In genomic region chr2:237613679-237614078, GRCh38 we compare ENCODE assay signal across 22 cellular contexts. TPM values are rescaled to one million over a fixed set of nuclear protein-coding genes. Genes with fewer than 3 reads are reported as not detected.
DNase-seq lines count a peak whose midpoint lies in the region; ATAC-seq, FAIRE-seq and TF ChIP-seq lines count a peak whose summit lies in the region.
"Had no signal": no experiment of that assay in that cellular context is flagged by ENCODE, and none has a peak within 500 bp of the region (broad histone marks: within the 10 kb centered on the region; RNA-seq: fewer than 3 reads in every experiment).

No MANE protein-coding gene starts in this region.

- H3K27ac ChIP-seq in GM23338 (ENCODE audit: low read depth) (peak overlapping the region; percentile 91), astrocyte (ENCODE audit: low read depth, low read length) (no peak overlapping the region), parathyroid adenoma (no peak overlapping the region)
- no peak overlapping the region for H3K27ac ChIP-seq in CD8-positive, alpha-beta T cell (ENCODE audit: low read depth, low read length)
- H3K27ac ChIP-seq: SK-N-MC had no signal

- H2AFZ ChIP-seq in GM23338 (no peak overlapping the region), astrocyte (ENCODE audit: low read depth, low read length) (no peak overlapping the region), parathyroid adenoma (peak overlapping the region; percentile 43)

- H3K9me2 ChIP-seq in GM23338 (ENCODE audit: insufficient read depth), result peaks cover 8% of the 10 kb centered on the region; the same call in 1 of the 2 replicates

- FAIRE-seq in astrocyte (lab: Jason Lieb, UNC), result no peak

- H3K9me3 Mint-ChIP-seq in GM23338, result peaks cover 3% of the 10 kb centered on the region
- H3K9me3 Mint-ChIP-seq in astrocyte (ENCODE audit: unreplicated experiment), result no peaks in the 10 kb centered on the region
- H3K9me3 Mint-ChIP-seq in natural killer cell treated with Interleukin-12 subunit alpha and Interleukin-12 subunit beta and Interleukin-15 and Interleukin-18, amount 100 ng/mL, for 72 hours, result no peaks in the 10 kb centered on the region
- no peaks in the 10 kb centered on the region for H3K9me3 Mint-ChIP-seq in CD8-positive, alpha-beta T cell
- H3K9me3 Mint-ChIP-seq: activated T-helper 1 cell treated with anti-CD3 and anti-CD28 coated beads, Interleukin-12 subunit alpha, Interleukin-12 subunit beta, Interleukin-2, Interleukin-4 antibody, amounts not matched to agents 30 ng/mL and 10 ng/mL and 1 ng/mL, durations not matched to agents 14 hours and 24 hours and 36 hours; T-helper 2 cell treated with Interferon-gamma antibody and Interleukin-4, amounts not matched to agents 5 μg/mL and 100 μg/mL, for 36 hours had no signal

- intact Hi-C loops in CD8-positive, alpha-beta T cell (cut with DNase I, micrococcal nuclease), result no loop called here

- H3K4me3 Mint-ChIP-seq in GM23338 (no peak overlapping the region), astrocyte (ENCODE audit: unreplicated experiment) (peak overlapping the region; percentile 30)
- H3K4me3 Mint-ChIP-seq in natural killer cell treated with Interleukin-12 subunit alpha and Interleukin-12 subunit beta and Interleukin-15 and Interleukin-18, amount 100 ng/mL, for 72 hours, result no peak overlapping the region
- H3K4me3 Mint-ChIP-seq in CD8-positive, alpha-beta T cell, result no peak overlapping the region
- H3K4me3 Mint-ChIP-seq: activated T-helper 1 cell treated with anti-CD3 and anti-CD28 coated beads, Interleukin-12 subunit alpha, Interleukin-12 subunit beta, Interleukin-2, Interleukin-4 antibody, amounts not matched to agents 30 ng/mL and 10 ng/mL and 1 ng/mL, durations not matched to agents 14 hours and 24 hours and 36 hours; T-helper 2 cell treated with Interferon-gamma antibody and Interleukin-4, amounts not matched to agents 5 μg/mL and 100 μg/mL, for 36 hours had no signal

- TF ChIP-seq CTCF in GM23338 (conservative IDR thresholded peaks at IDR 0.05; ENCODE audit: low read depth in 2 of 2) (no peak), astrocyte (IDR thresholded peaks at IDR 0.05; ENCODE audit: insufficient read depth, low read depth, low read length) (no peak), parathyroid adenoma (IDR thresholded peaks at IDR 0.05) (no peak)
- no peak for TF ChIP-seq CTCF in CD8-positive, alpha-beta T cell (IDR thresholded peaks at IDR 0.05)

- H3K79me2 ChIP-seq in GM23338 (replicated peaks; ENCODE audit: insufficient read depth) (no peaks in the 10 kb centered on the region), astrocyte (ENCODE audit: insufficient read depth, low read length) (no peaks in the 10 kb centered on the region), parathyroid adenoma (no peaks in the 10 kb centered on the region)

- H3K9ac ChIP-seq in astrocyte (ENCODE audit: low read length) (no peak overlapping the region), parathyroid adenoma (no peak overlapping the region)

- H3K27me3 Mint-ChIP-seq in GM23338 (ENCODE audit: insufficient read depth, low read depth, poor library complexity) (peaks cover 26% of the 10 kb centered on the region), astrocyte (ENCODE audit: low read depth, unreplicated experiment) (no peaks in the 10 kb centered on the region)
- H3K27me3 Mint-ChIP-seq in natural killer cell treated with Interleukin-12 subunit alpha and Interleukin-12 subunit beta and Interleukin-15 and Interleukin-18, amount 100 ng/mL, for 72 hours, result peaks cover 4 to 29% of the 10 kb centered on the region in 2 donors
- no peaks in the 10 kb centered on the region for H3K27me3 Mint-ChIP-seq in CD8-positive, alpha-beta T cell (ENCODE audit: low read depth)

- H3K27me3 ChIP-seq in GM23338 (ENCODE audit: insufficient read depth) (no peaks in the 10 kb centered on the region), astrocyte (ENCODE audit: insufficient read depth, low read length) (no peaks in the 10 kb centered on the region), parathyroid adenoma (ENCODE audit: control insufficient read depth, insufficient read depth, low read length) (no peaks in the 10 kb centered on the region)
- no peaks in the 10 kb centered on the region for H3K27me3 ChIP-seq in CD8-positive, alpha-beta T cell (ENCODE audit: insufficient read depth, low read length)
- H3K27me3 ChIP-seq: dorsolateral prefrontal cortex, uterus had no signal

- H3K4me1 Mint-ChIP-seq in GM23338 (peaks cover 46% of the 10 kb centered on the region), astrocyte (ENCODE audit: low read depth, unreplicated experiment) (peaks cover 37% of the 10 kb centered on the region)
- peaks cover 8 to 10% of the 10 kb centered on the region in 2 donors for H3K4me1 Mint-ChIP-seq in natural killer cell treated with Interleukin-12 subunit alpha and Interleukin-12 subunit beta and Interleukin-15 and Interleukin-18, amount 100 ng/mL, for 72 hours (ENCODE audit: low read depth in 2 of 2)
- peaks cover 40% of the 10 kb centered on the region for H3K4me1 Mint-ChIP-seq in CD8-positive, alpha-beta T cell (ENCODE audit: low read depth)

- no peak for DNase-seq in GM23338 (ENCODE audit: low spot score)
- DNase-seq in astrocyte (ENCODE audit: low read depth), result no peak
- DNase-seq in natural killer cell treated with Interleukin-12 subunit alpha and Interleukin-12 subunit beta and Interleukin-15 and Interleukin-18, amount 100 ng/mL, for 72 hours (ENCODE audit: low spot score), result no peak
- no peak for DNase-seq in CD8-positive, alpha-beta T cell
- DNase-seq in activated CD4-positive, alpha-beta T cell treated with anti-CD3 and anti-CD28 coated beads, Interleukin-2, amount 50 U/mL, for 1 hour, result no peak
- DNase-seq: activated CD4-positive, CD25-positive, alpha-beta regulatory T cell; dorsolateral prefrontal cortex; GOT3; left ventricle myocardium superior; NCI-H748 treated with DMSO at 0.1 percent for 48 hours; occipital lobe; right cardiac atrium; stimulated activated naive CD8-positive, alpha-beta T cell treated with anti-CD3 and anti-CD28 coated beads, Interleukin-15, Interleukin-2, amounts not matched to agents 100 U/mL and 50 U/mL, for 24 hours; uterus had no signal

- H3K36me3 Mint-ChIP-seq in GM23338 (ENCODE audit: low read depth) (peaks cover 4% of the 10 kb centered on the region), astrocyte (ENCODE audit: low read depth, unreplicated experiment) (peaks cover 5% of the 10 kb centered on the region)
- no peaks in the 10 kb centered on the region for H3K36me3 Mint-ChIP-seq in natural killer cell treated with Interleukin-12 subunit alpha and Interleukin-12 subunit beta and Interleukin-15 and Interleukin-18, amount 100 ng/mL, for 72 hours
- no peaks in the 10 kb centered on the region for H3K36me3 Mint-ChIP-seq in CD8-positive, alpha-beta T cell

- peak overlapping the region; percentile 85 for H3K27ac Mint-ChIP-seq in GM23338
- H3K27ac Mint-ChIP-seq in astrocyte (ENCODE audit: unreplicated experiment), result peak overlapping the region; percentile 67
- no peak overlapping the region for H3K27ac Mint-ChIP-seq in natural killer cell treated with Interleukin-12 subunit alpha and Interleukin-12 subunit beta and Interleukin-15 and Interleukin-18, amount 100 ng/mL, for 72 hours
- H3K27ac Mint-ChIP-seq in CD8-positive, alpha-beta T cell, result no peak overlapping the region
- H3K27ac Mint-ChIP-seq: activated T-helper 1 cell treated with anti-CD3 and anti-CD28 coated beads, Interleukin-12 subunit alpha, Interleukin-12 subunit beta, Interleukin-2, Interleukin-4 antibody, amounts not matched to agents 30 ng/mL and 10 ng/mL and 1 ng/mL, durations not matched to agents 14 hours and 24 hours and 36 hours; T-helper 2 cell treated with Interferon-gamma antibody and Interleukin-4, amounts not matched to agents 5 μg/mL and 100 μg/mL, for 36 hours had no signal

- ATAC-seq in GM23338, result peak; percentile 22
- no peak for ATAC-seq in natural killer cell treated with Interleukin-12 subunit alpha and Interleukin-12 subunit beta and Interleukin-15 and Interleukin-18, amount 100 ng/mL, for 72 hours
- ATAC-seq in CD8-positive, alpha-beta T cell, result no peak
- ATAC-seq: esophagus mucosa; left ventricle myocardium superior; right cardiac atrium; stimulated activated naive CD8-positive, alpha-beta T cell treated with anti-CD3 and anti-CD28 coated beads, Interleukin-15, Interleukin-2, amounts not matched to agents 100 U/mL and 50 U/mL, for 24 hours had no signal

- H3K36me3 ChIP-seq in GM23338 (ENCODE audit: insufficient read depth), result no peaks in the 10 kb centered on the region
- no peaks in the 10 kb centered on the region for H3K36me3 ChIP-seq in astrocyte (ENCODE audit: insufficient read depth, low read length)
- no peaks in the 10 kb centered on the region for H3K36me3 ChIP-seq in parathyroid adenoma (ENCODE audit: control insufficient read depth, insufficient read depth, low read length)
- no peaks in the 10 kb centered on the region for H3K36me3 ChIP-seq in CD8-positive, alpha-beta T cell (ENCODE audit: insufficient read depth, low read length)
- H3K36me3 ChIP-seq: uterus had no signal

- H3K4me3 ChIP-seq in GM23338 (no peak overlapping the region), astrocyte (ENCODE audit: insufficient read depth, low read depth, low read length) (no peak overlapping the region), parathyroid adenoma (ENCODE audit: low read depth, low read length) (no peak overlapping the region)
- H3K4me3 ChIP-seq in CD8-positive, alpha-beta T cell (ENCODE audit: low read depth, low read length), result no peak overlapping the region
- H3K4me3 ChIP-seq: dorsolateral prefrontal cortex, SK-N-MC, uterus had no signal

- CTCF ChIA-PET in CD8-positive, alpha-beta T cell (lab: Charles Lee), result no interaction called here

- peaks cover 8% of the 10 kb centered on the region; the same call in 1 of the 2 replicates for H3F3A ChIP-seq in GM23338 (replicated peaks; ENCODE audit: low read depth)

- H3K9me3 ChIP-seq in astrocyte (ENCODE audit: insufficient read depth, low read depth, low read length), result no peaks in the 10 kb centered on the region
- H3K9me3 ChIP-seq in parathyroid adenoma (ENCODE audit: control insufficient read depth, low read length), result no peaks in the 10 kb centered on the region
- no peaks in the 10 kb centered on the region for H3K9me3 ChIP-seq in CD8-positive, alpha-beta T cell (ENCODE audit: low read length)
- H3K9me3 ChIP-seq: uterus had no signal

- H3K4me1 ChIP-seq in GM23338 (ENCODE audit: insufficient read depth) (peaks cover 35% of the 10 kb centered on the region), astrocyte (ENCODE audit: insufficient read depth, low read length) (peaks cover 34% of the 10 kb centered on the region), parathyroid adenoma (peaks cover 8% of the 10 kb centered on the region)
- peaks cover 31% of the 10 kb centered on the region for H3K4me1 ChIP-seq in CD8-positive, alpha-beta T cell (ENCODE audit: insufficient read depth, low read length)

- H4K20me1 ChIP-seq in GM23338 (replicated peaks; ENCODE audit: insufficient read depth) (no peaks in the 10 kb centered on the region), astrocyte (ENCODE audit: insufficient read depth, low read length) (no peaks in the 10 kb centered on the region)

- H3K4me2 ChIP-seq in GM23338 (0 out of 2 replicates have a peak overlapping the region, but pooled peaks have one; percentile 7), astrocyte (ENCODE audit: low read length) (peak overlapping the region; percentile 10), parathyroid adenoma (ENCODE audit: low read length) (no peak overlapping the region)

- POLR2A ChIA-PET in CD8-positive, alpha-beta T cell (lab: Charles Lee), result no interaction called here

RNA-seq across cellular contexts. Expression of gene LRRFIP1, which starts 13.7 kb away (rescaled TPM):
- 57.4 and 59.6 TPM in 2 replicates for total RNA-seq in GM23338 (2014; rRNA removed; shearing (Covaris generic))
- polyA plus RNA-seq in GM23338 (2016; fragmentation: Nextera tagmentation; extraction: Ambion mirVana), result 160 and 178 TPM in 2 replicates
- total RNA-seq in astrocyte, result 83.3 and 84.1 TPM in 2 replicates
- 100 to 1,000 TPM; 125 to 203 TPM for total RNA-seq in natural killer cell treated with Interleukin-12 subunit alpha and Interleukin-12 subunit beta and Interleukin-15 and Interleukin-18, amount 100 ng/mL, for 72 hours
- total RNA-seq in CD8-positive, alpha-beta T cell, result 100 to 1,000 TPM; 127 to 128 TPM

RNA-seq across cellular contexts. Expression of gene RAB17, which starts 23.1 kb away (rescaled TPM):
- total RNA-seq in GM23338 (2014; rRNA removed; shearing (Covaris generic)), result 21.4 and 26.9 TPM in 2 replicates
- polyA plus RNA-seq in GM23338 (2016; fragmentation: Nextera tagmentation; extraction: Ambion mirVana), result 17.4 and 22.4 TPM in 2 replicates
- total RNA-seq in astrocyte, result 0.34 and 1.4 TPM in 2 replicates
- total RNA-seq in natural killer cell treated with Interleukin-12 subunit alpha and Interleukin-12 subunit beta and Interleukin-15 and Interleukin-18, amount 100 ng/mL, for 72 hours, result not detected
- total RNA-seq in CD8-positive, alpha-beta T cell, result not detected
- total RNA-seq: activated CD8-positive, alpha-beta memory T cell treated with anti-CD3 and anti-CD28 coated beads for 36 hours; activated T-helper 1 cell treated with anti-CD3 and anti-CD28 coated beads, Interleukin-12 subunit alpha, Interleukin-12 subunit beta, Interleukin-2, Interleukin-4 antibody, amounts not matched to agents 30 ng/mL and 10 ng/mL and 1 ng/mL, durations not matched to agents 14 hours and 24 hours and 36 hours had no signal

RNA-seq across cellular contexts. Expression of gene PRLH, which starts 47.3 kb away (rescaled TPM):
- total RNA-seq in GM23338 (2014; rRNA removed; shearing (Covaris generic)), result not detected in 2 replicates
- polyA plus RNA-seq in GM23338 (2016; fragmentation: Nextera tagmentation; extraction: Ambion mirVana), result not detected in 2 replicates
- total RNA-seq in astrocyte, result not detected in 2 replicates
- not detected for total RNA-seq in natural killer cell treated with Interleukin-12 subunit alpha and Interleukin-12 subunit beta and Interleukin-15 and Interleukin-18, amount 100 ng/mL, for 72 hours
- not detected for total RNA-seq in CD8-positive, alpha-beta T cell
- total RNA-seq: activated CD8-positive, alpha-beta memory T cell treated with anti-CD3 and anti-CD28 coated beads for 36 hours; activated T-helper 1 cell treated with anti-CD3 and anti-CD28 coated beads, Interleukin-12 subunit alpha, Interleukin-12 subunit beta, Interleukin-2, Interleukin-4 antibody, amounts not matched to agents 30 ng/mL and 10 ng/mL and 1 ng/mL, durations not matched to agents 14 hours and 24 hours and 36 hours; Daoy; dorsolateral prefrontal cortex; esophagus mucosa; left ventricle myocardium superior; MCF 10A; occipital lobe; right cardiac atrium; uterus had no signal
- polyA plus RNA-seq: right cardiac atrium had no signal

Comparison
In these comparisons a context has a peak if more than half of its experiments do, and no peak if none do; other contexts are left out.
1. H3K27ac Mint-ChIP-seq: peak in GM23338 (single experiment) and astrocyte (single experiment); none in natural killer cell treated with Interleukin-12 subunit alpha and Interleukin-12 subunit beta and Interleukin-15 and Interleukin-18, amount 100 ng/mL, for 72 hours (0 of 2) and CD8-positive, alpha-beta T cell (single experiment).